In genomic region chr1:227926896-227927885, GRCh38 we compare ENCODE assay signal across 18 cellular contexts. TPM values are rescaled to one million over a fixed set of nuclear protein-coding genes. Genes with fewer than 3 reads are reported as not detected.
"Had no signal": no experiment of that assay in that cellular context is flagged by ENCODE, and none has a peak within 500 bp of the region (broad histone marks: within the 10 kb centered on the region; RNA-seq: fewer than 3 reads in every experiment).

No MANE protein-coding gene starts in this region.

- ATAC-seq: esophagus mucosa, left colon, mucosa of descending colon, natural killer cell, pancreas, right lobe of liver had no signal

- DNase-seq: cortex of kidney; dorsolateral prefrontal cortex; effector CD8-positive, alpha-beta T cell; immature natural killer cell; left colon; natural killer cell; nucleus accumbens; right lobe of liver; stimulated activated CD4-positive, alpha-beta T cell treated with anti-CD3 and anti-CD28 coated beads, Interleukin-4, amount 100 ng/mL, for 1 hour; stimulated activated CD8-positive, alpha-beta memory T cell treated with anti-CD3 and anti-CD28 coated beads, Interleukin-4, amount 100 ng/mL, for 48 hours; testis; transverse colon had no signal

- H3K27me3 ChIP-seq: dorsolateral prefrontal cortex, pancreas, right lobe of liver, testis, transverse colon had no signal

- H3K27ac ChIP-seq: dorsolateral prefrontal cortex, pancreas, right lobe of liver, testis, transverse colon had no signal

- FAIRE-seq: endometrium, frontal cortex, keratinocyte, pancreas had no signal

- H3K36me3 ChIP-seq: pancreas, right lobe of liver, transverse colon had no signal

- H3K4me1 ChIP-seq: pancreas, right lobe of liver, testis, transverse colon had no signal

- H3K4me3 ChIP-seq: dorsolateral prefrontal cortex, mucosa of descending colon, pancreas, right lobe of liver, testis, transverse colon had no signal

- H3K9me3 ChIP-seq: mucosa of descending colon, pancreas, right lobe of liver, testis, transverse colon had no signal

RNA-seq across cellular contexts. Expression of gene WNT9A, which starts 20.5 kb away (rescaled TPM):
- total RNA-seq: natural killer cell had no signal
- polyA plus RNA-seq: immature natural killer cell had no signal
